Comparison of ENCODE assay signal across 8 cellular contexts in genomic region chr1:93177991-93178390, GRCh38. TPM values are rescaled to one million over a fixed set of nuclear protein-coding genes. Genes with fewer than 3 reads are reported as not detected.
DNase-seq lines count a peak whose midpoint lies in the region; ATAC-seq and TF ChIP-seq lines count a peak whose summit lies in the region.

No MANE protein-coding gene starts in this region.

- H3K27me3 ChIP-seq in CD4-positive, alpha-beta T cell (ENCODE audit: control insufficient read depth, insufficient read depth, low read length) = no peaks in the 10 kb centered on the region

- peak overlapping the region; percentile 93 for H3K4me3 Mint-ChIP-seq in CD4-positive, alpha-beta T cell
- peak overlapping the region; percentile 91 for H3K4me3 Mint-ChIP-seq in natural killer cell treated with Interleukin-12 subunit alpha and Interleukin-12 subunit beta and Interleukin-15 and Interleukin-18, amount 100 ng/mL, for 72 hours

- TF ChIP-seq CTCF in CD4-positive, alpha-beta T cell (IDR thresholded peaks at IDR 0.05) = no peak
- no peak for TF ChIP-seq CTCF in choroid plexus epithelial cell (conservative IDR thresholded peaks at IDR 0.05; ENCODE audit: low read depth, low read length)

- intact Hi-C loops in CD4-positive, alpha-beta T cell (cut with DNase I, micrococcal nuclease) = loop anchor here in 1 of 2 experiments (5.0 to 10.0 kb wide), 2 partner anchors 53 to 216 kb away; partner anchors contain the start of gene DIPK1A

- POLR2A ChIA-PET in CD4-positive, alpha-beta T cell (lab: Charles Lee) = no interaction called here

- H3K4me3 ChIP-seq in choroid plexus epithelial cell (ENCODE audit: low read depth, low read length) = peak overlapping the region; percentile 99

- ATAC-seq in CD4-positive, alpha-beta T cell (ENCODE audit: poor library complexity) = no peak
- no peak for ATAC-seq in natural killer cell treated with Interleukin-12 subunit alpha and Interleukin-12 subunit beta and Interleukin-15 and Interleukin-18, amount 100 ng/mL, for 72 hours
- no peak for ATAC-seq in GM19455 (IDR thresholded peaks at IDR 0.05; ENCODE audit: unreplicated experiment)

- H3K27ac Mint-ChIP-seq in CD4-positive, alpha-beta T cell = peak overlapping the region; percentile 95
- peak overlapping the region; percentile 93 to 94 for H3K27ac Mint-ChIP-seq in natural killer cell treated with Interleukin-12 subunit alpha and Interleukin-12 subunit beta and Interleukin-15 and Interleukin-18, amount 100 ng/mL, for 72 hours

- peaks cover 59% of the 10 kb centered on the region for H3K4me1 Mint-ChIP-seq in CD4-positive, alpha-beta T cell (ENCODE audit: low read depth)
- peaks cover 35 to 48% of the 10 kb centered on the region in 2 donors for H3K4me1 Mint-ChIP-seq in natural killer cell treated with Interleukin-12 subunit alpha and Interleukin-12 subunit beta and Interleukin-15 and Interleukin-18, amount 100 ng/mL, for 72 hours (ENCODE audit: low read depth in 2 of 2)

- H3K27me3 Mint-ChIP-seq in CD4-positive, alpha-beta T cell = no peaks in the 10 kb centered on the region
- H3K27me3 Mint-ChIP-seq in natural killer cell treated with Interleukin-12 subunit alpha and Interleukin-12 subunit beta and Interleukin-15 and Interleukin-18, amount 100 ng/mL, for 72 hours = no peaks in the 10 kb centered on the region

- DNase-seq in CD4-positive, alpha-beta T cell = no peak
- DNase-seq in choroid plexus epithelial cell (ENCODE audit: low read depth) (peak; percentile 51), C1 segment of cervical spinal cord (lab: John Stamatoyannopoulos, UW) (no peak), NCI-H748 (lab: John Stamatoyannopoulos, UW; ENCODE audit: unreplicated experiment) (no peak)
- DNase-seq in natural killer cell treated with Interleukin-12 subunit alpha and Interleukin-12 subunit beta and Interleukin-15 and Interleukin-18, amount 100 ng/mL, for 72 hours (ENCODE audit: low spot score) = no peak
- no peak for DNase-seq in effector CD4-positive, alpha-beta T cell

- peaks cover 51% of the 10 kb centered on the region for H3K36me3 Mint-ChIP-seq in CD4-positive, alpha-beta T cell (ENCODE audit: low read depth)
- peaks cover 27% of the 10 kb centered on the region for H3K36me3 Mint-ChIP-seq in natural killer cell treated with Interleukin-12 subunit alpha and Interleukin-12 subunit beta and Interleukin-15 and Interleukin-18, amount 100 ng/mL, for 72 hours

- no peaks in the 10 kb centered on the region for H3K9me3 Mint-ChIP-seq in CD4-positive, alpha-beta T cell
- no peaks in the 10 kb centered on the region for H3K9me3 Mint-ChIP-seq in natural killer cell treated with Interleukin-12 subunit alpha and Interleukin-12 subunit beta and Interleukin-15 and Interleukin-18, amount 100 ng/mL, for 72 hours

- peaks cover 31% of the 10 kb centered on the region for H3K36me3 ChIP-seq in KOPT-K1 (ENCODE audit: insufficient read depth, low read length)

- H3K27ac ChIP-seq in CD4-positive, alpha-beta T cell (ENCODE audit: low read depth, low read length) = no peak overlapping the region
- peak overlapping the region; percentile 4 for H3K27ac ChIP-seq in KOPT-K1 (ENCODE audit: low read depth, low read length, poor library complexity, severe bottlenecking)

- H3K9me3 ChIP-seq in CD4-positive, alpha-beta T cell (ENCODE audit: control insufficient read depth, low read length) = no peaks in the 10 kb centered on the region
- H3K9me3 ChIP-seq in KOPT-K1 (ENCODE audit: insufficient read depth, low read length, poor library complexity, severe bottlenecking) = no peaks in the 10 kb centered on the region

- CTCF ChIA-PET in CD4-positive, alpha-beta T cell (lab: Charles Lee) = interaction anchor here (0.6 to 1.2 kb wide), 3 partner anchors 176 to 346 kb away, joined by 3 to 6 read pairs (median 4); partner anchors contain the start of gene RPL5

RNA-seq across cellular contexts. Expression of gene TMED5, which starts 2.2 kb away (rescaled TPM):
- 10 to 100 TPM; 42.3 to 43.2 TPM for total RNA-seq in CD4-positive, alpha-beta T cell
- 10 to 100 TPM; 62.7 to 88.5 TPM for total RNA-seq in natural killer cell treated with Interleukin-12 subunit alpha and Interleukin-12 subunit beta and Interleukin-15 and Interleukin-18, amount 100 ng/mL, for 72 hours

RNA-seq across cellular contexts. Expression of gene CCDC18, which starts 2.5 kb away (rescaled TPM):
- total RNA-seq in CD4-positive, alpha-beta T cell = 1 to 10 TPM; 5.4 to 7.0 TPM
- total RNA-seq in natural killer cell treated with Interleukin-12 subunit alpha and Interleukin-12 subunit beta and Interleukin-15 and Interleukin-18, amount 100 ng/mL, for 72 hours = 10 to 100 TPM; 16.6 to 35.0 TPM
